ENCODE assay signal across 11 cellular contexts in genomic region chr3:38834717-38835116, GRCh38. TPM values are rescaled to one million over a fixed set of nuclear protein-coding genes. Genes with fewer than 3 reads are reported as not detected.
A peak's percentile ranks its signal among the peaks of the same experiment; 100 is the strongest.
DNase-seq lines count a peak whose midpoint lies in the region; ATAC-seq and TF ChIP-seq lines count a peak whose summit lies in the region.
"Had no signal": no experiment of that assay in that cellular context is flagged by ENCODE, and none has a peak within 500 bp of the region (broad histone marks: within the 10 kb centered on the region; RNA-seq: fewer than 3 reads in every experiment).

No MANE protein-coding gene starts in this region.

- peak; percentile 66 for DNase-seq in EH (ENCODE audit: low read depth)
- DNase-seq in IMR-90: no peak
- DNase-seq in astrocyte of the hippocampus (ENCODE audit: low read depth, low spot score): peak; percentile 33
- no peak for DNase-seq in osteocyte (ENCODE audit: extremely low spot score, unreplicated experiment)
- DNase-seq in activated gamma-delta T cell (lab: John Stamatoyannopoulos, UW): no peak
- no peak for DNase-seq in type B pancreatic cell (ENCODE audit: extremely low spot score, unreplicated experiment)
- DNase-seq in GOT3 (lab: John Stamatoyannopoulos, UW): no peak
- DNase-seq: testis had no signal

- H4K91ac ChIP-seq in IMR-90 (ENCODE audit: insufficient read depth, low read depth, low read length): peak overlapping the region; percentile 93

- in situ Hi-C loops in IMR-90 (cut with MboI; ENCODE audit: low sequenced_read_pairs): loop anchor here (10.0 kb wide), 1 partner anchor 100 kb away; no protein-coding TSS in a partner anchor

- H3K4me2 ChIP-seq in IMR-90 (ENCODE audit: low read depth, low read length): no peak overlapping the region

- H3K27ac Mint-ChIP-seq in osteocyte (ENCODE audit: unreplicated experiment) (peak overlapping the region; percentile 67), type B pancreatic cell (no peak overlapping the region)

- H2AK9ac ChIP-seq in IMR-90 (replicated peaks; ENCODE audit: low read depth, low read length, poor library complexity): peak overlapping the region; percentile 76

- H3K27me3 Mint-ChIP-seq in osteocyte (ENCODE audit: unreplicated experiment): peaks cover 13% of the 10 kb centered on the region
- H3K27me3 Mint-ChIP-seq in type B pancreatic cell: peaks cover 24% of the 10 kb centered on the region
- H3K27me3 Mint-ChIP-seq: activated CD4-positive, alpha-beta memory T cell treated with anti-CD3 and anti-CD28 coated beads for 36 hours had no signal

- peak overlapping the region; percentile 99 for H2BK20ac ChIP-seq in IMR-90 (ENCODE audit: low read depth, low read length)

- H3K23ac ChIP-seq in IMR-90 (ENCODE audit: low read depth, low read length): peak overlapping the region; percentile 79

- H3K18ac ChIP-seq in IMR-90 (ENCODE audit: low read depth, low read length): peak overlapping the region; percentile 78

- H3K27ac ChIP-seq in IMR-90 (ENCODE audit: insufficient read depth, low read length): peak overlapping the region; percentile 59
- H3K27ac ChIP-seq: testis had no signal

- H3K4me3 Mint-ChIP-seq in osteocyte (ENCODE audit: unreplicated experiment): no peak overlapping the region
- no peak overlapping the region for H3K4me3 Mint-ChIP-seq in type B pancreatic cell
- H3K4me3 Mint-ChIP-seq: activated CD4-positive, alpha-beta memory T cell treated with anti-CD3 and anti-CD28 coated beads for 36 hours had no signal

- peaks cover 27% of the 10 kb centered on the region for H3K4me1 Mint-ChIP-seq in osteocyte (ENCODE audit: unreplicated experiment)
- H3K4me1 Mint-ChIP-seq in type B pancreatic cell (ENCODE audit: unreplicated experiment): peaks cover 13% of the 10 kb centered on the region

- CTCF ChIA-PET in IMR-90 (lab: Yijun Ruan, JAX): interaction anchor here (1.4 to 2.2 kb wide), 2 partner anchors 9 to 165 kb away, joined by 4 to 10 read pairs; no protein-coding TSS in a partner anchor

- no peaks in the 10 kb centered on the region for H3K27me3 ChIP-seq in IMR-90 (ENCODE audit: control insufficient read depth, insufficient read depth, low read length)
- H3K27me3 ChIP-seq: testis had no signal

- no peak for TF ChIP-seq POLR2A in IMR-90 (IDR thresholded peaks at IDR 0.05; ENCODE audit: low read depth, low read length)

- BruUV-seq in IMR-90 (replicated peaks; lab: Mats Ljungman, UMichigan): no TSS peak

- H3K9me3 Mint-ChIP-seq in osteocyte (ENCODE audit: unreplicated experiment) (no peaks in the 10 kb centered on the region), type B pancreatic cell (no peaks in the 10 kb centered on the region)
- H3K9me3 Mint-ChIP-seq: activated CD4-positive, alpha-beta memory T cell treated with anti-CD3 and anti-CD28 coated beads for 36 hours had no signal

- peak overlapping the region; percentile 98 for H2BK120ac ChIP-seq in IMR-90 (ENCODE audit: low read depth, low read length)

- H3K4ac ChIP-seq in IMR-90 (ENCODE audit: low read depth, low read length): peak overlapping the region; percentile 95

- peaks cover 25% of the 10 kb centered on the region for H3K4me1 ChIP-seq in IMR-90 (ENCODE audit: control insufficient read depth, insufficient read depth, low read length)
- H3K4me1 ChIP-seq: testis had no signal

- peak overlapping the region; percentile 80 for H3K14ac ChIP-seq in IMR-90 (replicated peaks; ENCODE audit: low read depth, low read length)

- peak; percentile 18 for ATAC-seq in IMR-90 (ENCODE audit: low read depth)

- peaks cover 30% of the 10 kb centered on the region for H3K9me1 ChIP-seq in IMR-90 (ENCODE audit: insufficient read depth, low read length)

- H4K20me1 ChIP-seq in IMR-90 (ENCODE audit: insufficient read depth, low read length): no peaks in the 10 kb centered on the region

- H4K8ac ChIP-seq in IMR-90 (ENCODE audit: low read depth in 2 of 2, low read length in 2 of 2): peak overlapping the region; percentile 67 to 94

- peak overlapping the region; percentile 82 for H2AK5ac ChIP-seq in IMR-90 (ENCODE audit: low read depth, low read length)

- H3K36me3 Mint-ChIP-seq in osteocyte (ENCODE audit: unreplicated experiment): no peaks in the 10 kb centered on the region
- H3K36me3 Mint-ChIP-seq in type B pancreatic cell: no peaks in the 10 kb centered on the region
- H3K36me3 Mint-ChIP-seq: activated CD4-positive, alpha-beta memory T cell treated with anti-CD3 and anti-CD28 coated beads for 36 hours had no signal

- no peaks in the 10 kb centered on the region for H3K9me3 ChIP-seq in IMR-90 (ENCODE audit: control insufficient read depth, insufficient read depth, low read length)
- H3K9me3 ChIP-seq: testis had no signal

- no peak overlapping the region for H3K4me3 ChIP-seq in IMR-90 (ENCODE audit: insufficient read depth, low read depth, low read length)
- H3K4me3 ChIP-seq: testis had no signal

- H2BK15ac ChIP-seq in IMR-90 (ENCODE audit: low read depth, low read length): peak overlapping the region; percentile 81

- TF ChIP-seq RAD21 in IMR-90 (IDR thresholded peaks at IDR 0.05; ENCODE audit: low read length): no peak

- dilution Hi-C loops in IMR-90 (cut with HindIII; ENCODE audit: low sequenced_read_pairs, unreplicated experiment): no loop called here

- peak overlapping the region; percentile 79 for H2AFZ ChIP-seq in IMR-90 (replicated peaks; ENCODE audit: low read length, poor library complexity)

- no peaks in the 10 kb centered on the region for H3K36me3 ChIP-seq in IMR-90 (ENCODE audit: control insufficient read depth, insufficient read depth, low read length)

- peak overlapping the region; percentile 90 for H3K56ac ChIP-seq in IMR-90 (ENCODE audit: extremely low read depth, insufficient read depth, low read length)

- H2BK5ac ChIP-seq in IMR-90 (ENCODE audit: low read depth, low read length, poor library complexity, severe bottlenecking): peak overlapping the region; percentile 61

- no peak overlapping the region for H3K9ac ChIP-seq in IMR-90 (ENCODE audit: low read depth, low read length)

- no peaks in the 10 kb centered on the region for H3K79me1 ChIP-seq in IMR-90 (ENCODE audit: low read depth in 1 of 2, low read length in 2 of 2)

- POLR2A ChIA-PET in IMR-90 (lab: Charles Lee; ENCODE audit: unreplicated experiment): no interaction called here

- intact Hi-C loops in IMR-90 (cut with micrococcal nuclease): no loop called here

- no peak for TF ChIP-seq CTCF in IMR-90 (conservative IDR thresholded peaks at IDR 0.05; ENCODE audit: low read depth, low read length)
- TF ChIP-seq CTCF in osteocyte (IDR thresholded peaks at IDR 0.05): no peak
- TF ChIP-seq CTCF in type B pancreatic cell (conservative IDR thresholded peaks at IDR 0.05): no peak

- peak overlapping the region; percentile 20 for H4K5ac ChIP-seq in IMR-90 (ENCODE audit: low read depth, low read length)

TF ChIP-seq in IMR-90, 13 proteins besides CTCF, POLR2A, EP300 and RAD21:
- TF ChIP-seq MAZ (IDR thresholded peaks at IDR 0.05; ENCODE audit: borderline replicate concordance, low read depth, low read length): no peak
- TF ChIP-seq FOS (IDR thresholded peaks at IDR 0.05; ENCODE audit: low read depth, low read length): no peak
- TF ChIP-seq RFX5 (IDR thresholded peaks at IDR 0.05; ENCODE audit: low read depth, low read length): no peak
- TF ChIP-seq, protein P1, sequence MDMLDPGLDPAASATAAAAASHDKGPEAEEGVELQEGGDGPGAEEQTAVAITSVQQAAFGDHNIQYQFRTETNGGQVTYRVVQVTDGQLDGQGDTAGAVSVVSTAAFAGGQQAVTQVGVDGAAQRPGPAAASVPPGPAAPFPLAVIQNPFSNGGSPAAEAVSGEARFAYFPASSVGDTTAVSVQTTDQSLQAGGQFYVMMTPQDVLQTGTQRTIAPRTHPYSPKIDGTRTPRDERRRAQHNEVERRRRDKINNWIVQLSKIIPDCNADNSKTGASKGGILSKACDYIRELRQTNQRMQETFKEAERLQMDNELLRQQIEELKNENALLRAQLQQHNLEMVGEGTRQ (IDR thresholded peaks at IDR 0.05; ENCODE audit: low read depth, low read length): no peak
- no peak for TF ChIP-seq MXI1 (IDR thresholded peaks at IDR 0.05; ENCODE audit: borderline replicate concordance, low read depth, low read length)
- no peak for TF ChIP-seq ELK1 (IDR thresholded peaks at IDR 0.05; ENCODE audit: borderline replicate concordance, low read depth, low read length)
- no peak for TF ChIP-seq CHD1 (IDR thresholded peaks at IDR 0.05; ENCODE audit: low read depth, low read length)
- no peak for TF ChIP-seq SMC3 (IDR thresholded peaks at IDR 0.05; ENCODE audit: low read depth, low read length)
- TF ChIP-seq NFE2L2 (IDR thresholded peaks at IDR 0.05; ENCODE audit: low read depth, low read length): no peak
- no peak for TF ChIP-seq CEBPB (IDR thresholded peaks at IDR 0.05; ENCODE audit: low read depth, low read length)
- TF ChIP-seq RCOR1 (IDR thresholded peaks at IDR 0.05; ENCODE audit: insufficient replicate concordance, low read length): no peak
- no peak for TF ChIP-seq MAFK (IDR thresholded peaks at IDR 0.05; ENCODE audit: low read depth, low read length)
- TF ChIP-seq BHLHE40 (IDR thresholded peaks at IDR 0.05; ENCODE audit: low read depth, low read length): no peak
TF ChIP-seq in IMR-90: peak in this region for 0.

RNA-seq across cellular contexts. Expression of gene SCN10A, which starts 18.7 kb away (rescaled TPM):
- not detected in 2 replicates for total RNA-seq in IMR-90 (2012; rRNA removed)
- not detected in 2 replicates for polyA plus RNA-seq in IMR-90 (2012; rRNA removed)
- polyA plus RNA-seq in IMR-90 (2012; cell fraction: cytosol; rRNA removed): under 0.01 TPM in 1 of 2 replicates, not detected in the other
- 0.01 TPM in 2 replicates for polyA plus RNA-seq in IMR-90 (2012; cell fraction: nucleus; rRNA removed; ENCODE audit: low replicate concordance)
- total RNA-seq in osteocyte: not detected in 2 replicates
- total RNA-seq in type B pancreatic cell (ENCODE audit: low replicate concordance): not detected in 2 replicates
- total RNA-seq: activated CD4-positive, alpha-beta memory T cell treated with anti-CD3 and anti-CD28 coated beads for 36 hours; bronchial epithelial cell; mononuclear cell had no signal

Comparison
In these comparisons a context has a peak if more than half of its experiments do, and no peak if none do; other contexts are left out.
1. DNase-seq: peak in EH (single experiment) and astrocyte of the hippocampus (single experiment); none in IMR-90 (single experiment), osteocyte (single experiment), activated gamma-delta T cell (single experiment), type B pancreatic cell (single experiment) and GOT3 (single experiment).